Comparison of ENCODE assay signal across 8 cellular contexts in genomic region chr2:189782221-189782671, GRCh38. TPM values are rescaled to one million over a fixed set of nuclear protein-coding genes. Genes with fewer than 3 reads are reported as not detected.
DNase-seq lines count a peak whose midpoint lies in the region; ATAC-seq and TF ChIP-seq lines count a peak whose summit lies in the region.

No MANE protein-coding gene starts in this region.

- H3K9me3 ChIP-seq in Panc1 (ENCODE audit: control insufficient read depth, insufficient read depth, low read depth, low read length), result no peaks in the 10 kb centered on the region
- H3K9me3 ChIP-seq in psoas muscle, result no peaks in the 10 kb centered on the region
- no peaks in the 10 kb centered on the region for H3K9me3 ChIP-seq in testis

- H3K27ac Mint-ChIP-seq in GM23338, result no peak overlapping the region
- peak overlapping the region; percentile 96 for H3K27ac Mint-ChIP-seq in effector memory CD8-positive, alpha-beta T cell

- H3K79me2 ChIP-seq in GM23338 (replicated peaks; ENCODE audit: insufficient read depth), result peaks cover 71% of the 10 kb centered on the region

- H3K4me2 ChIP-seq in GM23338, result peak overlapping the region; percentile 75

- no peaks in the 10 kb centered on the region for H3K9me2 ChIP-seq in GM23338 (ENCODE audit: insufficient read depth)

- 36 to 47% (median 46%) methylated on average over 4 of the region's 4 CpGs for WGBS in psoas muscle, 3 donors
- 51 to 53% methylated on average over 4 of the region's 4 CpGs for WGBS in testis, 2 donors

- no peak overlapping the region for H2AFZ ChIP-seq in GM23338

- DNase-seq in GM23338 (ENCODE audit: low spot score), result no peak
- no peak for DNase-seq in Panc1 (ENCODE audit: low read depth, low spot score)
- DNase-seq in effector memory CD8-positive, alpha-beta T cell, result no peak
- DNase-seq in psoas muscle, result no peak
- no peak for DNase-seq in testis
- no peak for DNase-seq in T-helper 9 cell

- TSS peak; percentile 66 for BruUV-seq in Panc1 (replicated peaks; lab: Mats Ljungman, UMichigan)

- peaks cover 66% of the 10 kb centered on the region for H3K36me3 Mint-ChIP-seq in GM23338 (ENCODE audit: low read depth)
- peaks cover 65% of the 10 kb centered on the region for H3K36me3 Mint-ChIP-seq in effector memory CD8-positive, alpha-beta T cell (ENCODE audit: insufficient read depth)

- H3K27me3 Mint-ChIP-seq in GM23338 (ENCODE audit: insufficient read depth, low read depth, poor library complexity), result peaks cover 5% of the 10 kb centered on the region
- no peaks in the 10 kb centered on the region for H3K27me3 Mint-ChIP-seq in effector memory CD8-positive, alpha-beta T cell

- no peaks in the 10 kb centered on the region for H3K9me3 Mint-ChIP-seq in GM23338
- H3K9me3 Mint-ChIP-seq in effector memory CD8-positive, alpha-beta T cell, result no peaks in the 10 kb centered on the region

- H3K4me3 ChIP-seq in GM23338, result peak overlapping the region; percentile 60; the same call in 1 of the 2 replicates
- peak overlapping the region; percentile 69 to 96; a peak in 3 of 4 replicates for H3K4me3 ChIP-seq in Panc1 (ENCODE audit: low read depth in 2 of 2, low read length in 2 of 2)
- peak overlapping the region; percentile 73 for H3K4me3 ChIP-seq in psoas muscle
- H3K4me3 ChIP-seq in testis, result no peak overlapping the region

- CTCF ChIA-PET in Panc1 (lab: Charles Lee), result interaction anchor here (0.7 kb wide), 1 partner anchor 327 kb away, joined by 4 read pairs; no protein-coding TSS in a partner anchor

- intact Hi-C loops in Panc1 (cut with micrococcal nuclease; ENCODE audit: unreplicated experiment) (no loop called here), psoas muscle (cut with DNase I) (loop anchor here in 1 of 2 donors (2.0 kb wide), 1 partner anchor 17 kb away; no protein-coding TSS in a partner anchor), testis (cut with DNase I; ENCODE audit: low total_unique reads) (no loop called here)

- H3K27me3 ChIP-seq in GM23338 (ENCODE audit: insufficient read depth) (no peaks in the 10 kb centered on the region), Panc1 (ENCODE audit: control insufficient read depth, insufficient read depth, low read length) (no peaks in the 10 kb centered on the region), psoas muscle (ENCODE audit: insufficient read depth in 3 of 3, low read length in 2 of 3) (no peaks in the 10 kb centered on the region), testis (no peaks in the 10 kb centered on the region)

- ATAC-seq in GM23338 (no peak), Panc1 (no peak), psoas muscle (no peak), GM21381 (IDR thresholded peaks at IDR 0.05; ENCODE audit: unreplicated experiment) (no peak), GM18519 (IDR thresholded peaks at IDR 0.05; ENCODE audit: low FRiP score, unreplicated experiment) (no peak)
- no peak for ATAC-seq in effector memory CD8-positive, alpha-beta T cell (replicated peaks)

- in situ Hi-C loops in Panc1 (cut with HindIII; ENCODE audit: low pct_unique_long_range_greater_than_20kb, low sequenced_read_pairs), result no loop called here

- H3K36me3 ChIP-seq in GM23338 (ENCODE audit: insufficient read depth) (peaks cover 23% of the 10 kb centered on the region), Panc1 (ENCODE audit: control insufficient read depth, insufficient read depth, low read length) (peaks cover 34% of the 10 kb centered on the region), psoas muscle (ENCODE audit: insufficient read depth in 1 of 2, low read depth in 1 of 2) (peaks cover 0 to 62% of the 10 kb centered on the region in 2 donors), testis (ENCODE audit: low read depth, missing control alignments) (no peaks in the 10 kb centered on the region)

- H3K27ac ChIP-seq in GM23338 (ENCODE audit: low read depth), result no peak overlapping the region
- H3K27ac ChIP-seq in Panc1 (ENCODE audit: low read length), result no peak overlapping the region
- H3K27ac ChIP-seq in psoas muscle, result peak overlapping the region; percentile 98
- no peak overlapping the region for H3K27ac ChIP-seq in testis

- H4K20me1 ChIP-seq in GM23338 (replicated peaks; ENCODE audit: insufficient read depth), result peaks cover 10% of the 10 kb centered on the region; the same call in 1 of the 2 replicates

- peak overlapping the region; percentile 95 for H3K4me3 Mint-ChIP-seq in GM23338
- H3K4me3 Mint-ChIP-seq in effector memory CD8-positive, alpha-beta T cell, result peak overlapping the region; percentile 88 to 90

- POLR2A ChIA-PET in Panc1 (lab: Charles Lee), result no interaction called here

- no peak for TF ChIP-seq POLR2A in testis (IDR thresholded peaks at IDR 0.05)

- peaks cover 21% of the 10 kb centered on the region for H3K4me1 Mint-ChIP-seq in GM23338
- peaks cover 38 to 55% of the 10 kb centered on the region in 2 donors for H3K4me1 Mint-ChIP-seq in effector memory CD8-positive, alpha-beta T cell (ENCODE audit: low read depth in 2 of 2)

- TF ChIP-seq CTCF in GM23338 (conservative IDR thresholded peaks at IDR 0.05; ENCODE audit: low read depth in 2 of 2) (no peak), Panc1 (IDR thresholded peaks at IDR 0.05) (no peak), psoas muscle (IDR thresholded peaks at IDR 0.05) (no peak), testis (IDR thresholded peaks at IDR 0.05) (no peak)

- 0 out of 2 replicates have a peak, but pooled peaks cover 5% of the 10 kb centered on the region for H3K4me1 ChIP-seq in GM23338 (ENCODE audit: insufficient read depth)
- H3K4me1 ChIP-seq in Panc1 (ENCODE audit: control insufficient read depth, insufficient read depth, low read length), result peaks cover 9% of the 10 kb centered on the region
- peaks cover 27% of the 10 kb centered on the region for H3K4me1 ChIP-seq in psoas muscle
- H3K4me1 ChIP-seq in testis, result no peaks in the 10 kb centered on the region

- H3F3A ChIP-seq in GM23338 (replicated peaks; ENCODE audit: low read depth), result no peaks in the 10 kb centered on the region

TF ChIP-seq in GM23338, 12 proteins besides CTCF, POLR2A, EP300 and RAD21 (continues in another document):
- no peak for TF ChIP-seq JUNB (IDR thresholded peaks at IDR 0.05; ENCODE audit: unreplicated experiment)
- TF ChIP-seq ZNF114 (CRISPR knock-in tag; IDR thresholded peaks at IDR 0.05), result no peak
- TF ChIP-seq, protein P1, sequence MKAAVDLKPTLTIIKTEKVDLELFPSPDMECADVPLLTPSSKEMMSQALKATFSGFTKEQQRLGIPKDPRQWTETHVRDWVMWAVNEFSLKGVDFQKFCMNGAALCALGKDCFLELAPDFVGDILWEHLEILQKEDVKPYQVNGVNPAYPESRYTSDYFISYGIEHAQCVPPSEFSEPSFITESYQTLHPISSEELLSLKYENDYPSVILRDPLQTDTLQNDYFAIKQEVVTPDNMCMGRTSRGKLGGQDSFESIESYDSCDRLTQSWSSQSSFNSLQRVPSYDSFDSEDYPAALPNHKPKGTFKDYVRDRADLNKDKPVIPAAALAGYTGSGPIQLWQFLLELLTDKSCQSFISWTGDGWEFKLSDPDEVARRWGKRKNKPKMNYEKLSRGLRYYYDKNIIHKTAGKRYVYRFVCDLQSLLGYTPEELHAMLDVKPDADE (IDR thresholded peaks at IDR 0.05), result no peak
- no peak for TF ChIP-seq STAT1 (IDR thresholded peaks at IDR 0.05; ENCODE audit: unreplicated experiment)
- TF ChIP-seq ZNF331 (CRISPR knock-in tag; IDR thresholded peaks at IDR 0.05; ENCODE audit: low read depth), result no peak

RNA-seq across cellular contexts. Expression of gene ORMDL1, which starts 1.9 kb away (rescaled TPM):
- total RNA-seq in GM23338 (2014; rRNA removed; shearing (Covaris generic)), result 49.0 and 50.5 TPM in 2 replicates
- polyA plus RNA-seq in GM23338 (2016; fragmentation: Nextera tagmentation; extraction: Ambion mirVana) (78.4 and 84.2 TPM in 2 replicates), psoas muscle (10 to 100 TPM; 24.0 to 54.5 (median 41.2) TPM), testis (ENCODE audit: insufficient read depth, low read depth, low replicate concordance) (91.0 TPM)
- total RNA-seq in Panc1 (2021; ENCODE audit: unreplicated experiment) (42.4 TPM), psoas muscle (10 to 100 TPM; 18.7 to 22.2 (median 20.1) TPM), testis (100 to 1,000 TPM; 122 to 158 TPM)
- 19.8 TPM for polyA plus RNA-seq in Panc1 (2012; ENCODE audit: insufficient read length)

RNA-seq across cellular contexts. Expression of gene PMS1, which starts 2.0 kb away (rescaled TPM):
- 53.7 and 57.6 TPM in 2 replicates for total RNA-seq in GM23338 (2014; rRNA removed; shearing (Covaris generic))
- polyA plus RNA-seq in GM23338 (2016; fragmentation: Nextera tagmentation; extraction: Ambion mirVana) (64.1 and 71.6 TPM in 2 replicates), psoas muscle (10 to 100 TPM in 1 of 3 donors, 1 to 10 TPM in 2; 4.6 to 10.5 (median 7.4) TPM), testis (ENCODE audit: insufficient read depth, low read depth, low replicate concordance) (69.3 TPM)
- total RNA-seq in Panc1 (2021; ENCODE audit: unreplicated experiment) (47.0 TPM), psoas muscle (10 to 100 TPM in 3 of 4 donors, 1 to 10 TPM in 1; 8.7 to 20.3 (median 11.6) TPM), testis (10 to 100 TPM; 39.5 to 81.8 TPM)
- polyA plus RNA-seq in Panc1 (2012; ENCODE audit: insufficient read length), result 12.7 TPM

RNA-seq across cellular contexts. Expression of gene OSGEPL1, which starts 19.7 kb away (rescaled TPM):
- total RNA-seq in GM23338 (2014; rRNA removed; shearing (Covaris generic)), result 19.9 and 23.1 TPM in 2 replicates
- polyA plus RNA-seq in GM23338 (2016; fragmentation: Nextera tagmentation; extraction: Ambion mirVana) (18.0 and 19.6 TPM in 2 replicates), psoas muscle (10 to 100 TPM in 1 of 3 donors, 1 to 10 TPM in 2; 2.9 to 12.3 (median 4.1) TPM), testis (ENCODE audit: insufficient read depth, low read depth, low replicate concordance) (11.0 TPM)
- total RNA-seq in Panc1 (2021; ENCODE audit: unreplicated experiment) (6.3 TPM), psoas muscle (1 to 10 TPM; 3.4 to 5.9 (median 4.5) TPM), testis (10 to 100 TPM; 15.7 TPM)
- 3.5 TPM for polyA plus RNA-seq in Panc1 (2012; ENCODE audit: insufficient read length)

Comparison
In these comparisons a context has a peak if more than half of its experiments do, and no peak if none do; other contexts are left out.
1. H3K4me3 ChIP-seq: peak in GM23338 (single experiment), Panc1 (2 of 2) and psoas muscle (single experiment); none in testis (0 of 2).